In genomic region chr19:13748169-13748884, GRCh38 we compare ENCODE assay signal across 1 cellular context.
TF ChIP-seq lines count a peak whose summit lies in the region.

No MANE protein-coding gene starts in this region.

TF ChIP-seq in K562, 482 proteins besides CTCF, POLR2A, EP300 and RAD21 (continued from another document and continues in another):
- TF ChIP-seq CLOCK (CRISPR knock-in tag; IDR thresholded peaks at IDR 0.05; ENCODE audit: borderline replicate concordance) (no peak), ZBTB40 (IDR thresholded peaks at IDR 0.05) (peak; percentile 32), ZBTB40 (CRISPR knock-in tag; IDR thresholded peaks at IDR 0.05) (no peak), CEBPG (CRISPR knock-in tag; IDR thresholded peaks at IDR 0.05) (no peak), CEBPG (tag; conservative IDR thresholded peaks at IDR 0.05 in 1 of 2, IDR thresholded peaks at IDR 0.05 in 1 of 2) (peak; percentile 48 to 56; a peak in 2 of 4 replicates), ZNF280A (IDR thresholded peaks at IDR 0.05; ENCODE audit: low read depth, partially characterized antibody) (no peak), BMI1 (IDR thresholded peaks at IDR 0.05; ENCODE audit: low read length) (no peak), TAF7 (tag; IDR thresholded peaks at IDR 0.05) (no peak), MAZ (CRISPR knock-in tag; conservative IDR thresholded peaks at IDR 0.05 in 1 of 2, IDR thresholded peaks at IDR 0.05 in 1 of 2) (no peak), BRF2 (IDR thresholded peaks at IDR 0.05; ENCODE audit: borderline replicate concordance, insufficient read depth, insufficient read length) (no peak), ZEB2 (IDR thresholded peaks at IDR 0.05) (no peak; the same call in 1 of the 2 replicates), IRF9 (tag; IDR thresholded peaks at IDR 0.05) (0 out of 2 replicates have a peak, but pooled peaks have one; percentile 16), MGA (IDR thresholded peaks at IDR 0.05) (no peak), ADNP (tag; IDR thresholded peaks at IDR 0.05) (no peak)
- TF ChIP-seq, protein P1, sequence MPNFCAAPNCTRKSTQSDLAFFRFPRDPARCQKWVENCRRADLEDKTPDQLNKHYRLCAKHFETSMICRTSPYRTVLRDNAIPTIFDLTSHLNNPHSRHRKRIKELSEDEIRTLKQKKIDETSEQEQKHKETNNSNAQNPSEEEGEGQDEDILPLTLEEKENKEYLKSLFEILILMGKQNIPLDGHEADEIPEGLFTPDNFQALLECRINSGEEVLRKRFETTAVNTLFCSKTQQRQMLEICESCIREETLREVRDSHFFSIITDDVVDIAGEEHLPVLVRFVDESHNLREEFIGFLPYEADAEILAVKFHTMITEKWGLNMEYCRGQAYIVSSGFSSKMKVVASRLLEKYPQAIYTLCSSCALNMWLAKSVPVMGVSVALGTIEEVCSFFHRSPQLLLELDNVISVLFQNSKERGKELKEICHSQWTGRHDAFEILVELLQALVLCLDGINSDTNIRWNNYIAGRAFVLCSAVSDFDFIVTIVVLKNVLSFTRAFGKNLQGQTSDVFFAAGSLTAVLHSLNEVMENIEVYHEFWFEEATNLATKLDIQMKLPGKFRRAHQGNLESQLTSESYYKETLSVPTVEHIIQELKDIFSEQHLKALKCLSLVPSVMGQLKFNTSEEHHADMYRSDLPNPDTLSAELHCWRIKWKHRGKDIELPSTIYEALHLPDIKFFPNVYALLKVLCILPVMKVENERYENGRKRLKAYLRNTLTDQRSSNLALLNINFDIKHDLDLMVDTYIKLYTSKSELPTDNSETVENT (CRISPR knock-in tag; IDR thresholded peaks at IDR 0.05): no peak
